Comparison of ENCODE assay signal across 8 cellular contexts in genomic region chr10:124418726-124419501, GRCh38.
DNase-seq lines count a peak whose midpoint lies in the region; ATAC-seq and TF ChIP-seq lines count a peak whose summit lies in the region.

TSS of gene OAT (minus strand) at chr10:124418923. CDS start at chr10:124412171, 6,752 bp downstream.

- peak; percentile 2; the same call in 1 of the 2 replicates for TF ChIP-seq CTCF in AG09319 (IDR thresholded peaks at IDR 0.05; ENCODE audit: low read depth, low read length)

- peak; percentile 97 for ATAC-seq in GM19035 (IDR thresholded peaks at IDR 0.05; ENCODE audit: unreplicated experiment)
- ATAC-seq in HG03342 (IDR thresholded peaks at IDR 0.05; ENCODE audit: unreplicated experiment) = peak; percentile 98

- DNase-seq in AG09319 (ENCODE audit: extremely low read depth, low read depth) = peak; percentile 84
- DNase-seq in NCI-H446 treated with DMSO at 0.1 percent for 48 hours (lab: John Stamatoyannopoulos, UW) = peak; percentile 77
- DNase-seq in activated CD4-positive, CD25-positive, alpha-beta regulatory T cell treated with anti-CD3 and anti-CD28 coated beads, Interleukin-2, amount 50 U/mL, for 72 hours = peak; percentile 95
- DNase-seq in cerebellar cortex (ENCODE audit: low spot score) = peak; percentile 98
- DNase-seq in iris pigment epithelial cell (ENCODE audit: low read depth) = peak; percentile 95
- DNase-seq in stimulated activated CD4-positive, alpha-beta T cell treated with anti-CD3 and anti-CD28 coated beads, Interleukin-12 subunit alpha, Interleukin-12 subunit beta, amount 100 ng/mL, for 24 hours (ENCODE audit: low read depth in 2 of 2) = peak; percentile 86 to 97

Comparison
In these comparisons a context has a peak if more than half of its experiments do, and no peak if none do; other contexts are left out.
1. Peak in every context shown above with its lines: DNase-seq and ATAC-seq.